Comparison of ENCODE assay signal across 1 cellular context in the genomic region with DNA sequence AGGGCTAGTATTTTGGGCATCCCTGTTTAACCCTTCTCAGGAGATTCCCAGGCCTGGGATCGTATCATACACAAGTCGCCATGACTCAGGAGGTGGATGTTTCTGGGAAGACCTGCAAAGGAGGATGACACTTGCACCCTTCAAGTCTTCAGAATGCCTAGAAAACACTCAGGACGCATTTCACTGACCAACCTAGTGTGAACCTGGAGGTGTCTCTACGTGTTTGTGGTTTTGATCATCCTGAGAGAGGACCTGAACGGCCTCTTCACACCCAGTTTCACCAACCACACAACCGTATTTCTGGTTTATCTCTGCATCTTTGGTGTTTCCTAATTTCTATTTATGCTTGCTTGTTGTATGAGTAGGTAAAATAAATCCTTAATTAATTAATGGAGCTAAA.
TF ChIP-seq lines count a peak whose summit lies in the region.

No MANE protein-coding gene starts in this region.

TF ChIP-seq in GM12878, 131 proteins besides CTCF, POLR2A, EP300 and RAD21 (continued from another document and continues in another):
- TF ChIP-seq, protein P1, sequence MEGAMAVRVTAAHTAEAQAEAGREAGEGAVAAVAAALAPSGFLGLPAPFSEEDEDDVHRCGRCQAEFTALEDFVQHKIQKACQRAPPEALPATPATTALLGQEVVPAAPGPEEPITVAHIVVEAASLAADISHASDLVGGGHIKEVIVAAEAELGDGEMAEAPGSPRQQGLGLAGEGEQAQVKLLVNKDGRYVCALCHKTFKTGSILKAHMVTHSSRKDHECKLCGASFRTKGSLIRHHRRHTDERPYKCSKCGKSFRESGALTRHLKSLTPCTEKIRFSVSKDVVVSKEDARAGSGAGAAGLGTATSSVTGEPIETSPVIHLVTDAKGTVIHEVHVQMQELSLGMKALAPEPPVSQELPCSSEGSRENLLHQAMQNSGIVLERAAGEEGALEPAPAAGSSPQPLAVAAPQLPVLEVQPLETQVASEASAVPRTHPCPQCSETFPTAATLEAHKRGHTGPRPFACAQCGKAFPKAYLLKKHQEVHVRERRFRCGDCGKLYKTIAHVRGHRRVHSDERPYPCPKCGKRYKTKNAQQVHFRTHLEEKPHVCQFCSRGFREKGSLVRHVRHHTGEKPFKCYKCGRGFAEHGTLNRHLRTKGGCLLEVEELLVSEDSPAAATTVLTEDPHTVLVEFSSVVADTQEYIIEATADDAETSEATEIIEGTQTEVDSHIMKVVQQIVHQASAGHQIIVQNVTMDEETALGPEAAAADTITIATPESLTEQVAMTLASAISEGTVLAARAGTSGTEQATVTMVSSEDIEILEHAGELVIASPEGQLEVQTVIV (IDR thresholded peaks at IDR 0.05; ENCODE audit: borderline replicate concordance, partially characterized antibody) = no peak
- TF ChIP-seq, protein P2, sequence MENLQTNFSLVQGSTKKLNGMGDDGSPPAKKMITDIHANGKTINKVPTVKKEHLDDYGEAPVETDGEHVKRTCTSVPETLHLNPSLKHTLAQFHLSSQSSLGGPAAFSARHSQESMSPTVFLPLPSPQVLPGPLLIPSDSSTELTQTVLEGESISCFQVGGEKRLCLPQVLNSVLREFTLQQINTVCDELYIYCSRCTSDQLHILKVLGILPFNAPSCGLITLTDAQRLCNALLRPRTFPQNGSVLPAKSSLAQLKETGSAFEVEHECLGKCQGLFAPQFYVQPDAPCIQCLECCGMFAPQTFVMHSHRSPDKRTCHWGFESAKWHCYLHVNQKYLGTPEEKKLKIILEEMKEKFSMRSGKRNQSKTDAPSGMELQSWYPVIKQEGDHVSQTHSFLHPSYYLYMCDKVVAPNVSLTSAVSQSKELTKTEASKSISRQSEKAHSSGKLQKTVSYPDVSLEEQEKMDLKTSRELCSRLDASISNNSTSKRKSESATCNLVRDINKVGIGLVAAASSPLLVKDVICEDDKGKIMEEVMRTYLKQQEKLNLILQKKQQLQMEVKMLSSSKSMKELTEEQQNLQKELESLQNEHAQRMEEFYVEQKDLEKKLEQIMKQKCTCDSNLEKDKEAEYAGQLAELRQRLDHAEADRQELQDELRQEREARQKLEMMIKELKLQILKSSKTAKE (IDR thresholded peaks at IDR 0.05; ENCODE audit: low read depth, poor library complexity, severe bottlenecking) = peak; percentile 71
- TF ChIP-seq, protein P3, sequence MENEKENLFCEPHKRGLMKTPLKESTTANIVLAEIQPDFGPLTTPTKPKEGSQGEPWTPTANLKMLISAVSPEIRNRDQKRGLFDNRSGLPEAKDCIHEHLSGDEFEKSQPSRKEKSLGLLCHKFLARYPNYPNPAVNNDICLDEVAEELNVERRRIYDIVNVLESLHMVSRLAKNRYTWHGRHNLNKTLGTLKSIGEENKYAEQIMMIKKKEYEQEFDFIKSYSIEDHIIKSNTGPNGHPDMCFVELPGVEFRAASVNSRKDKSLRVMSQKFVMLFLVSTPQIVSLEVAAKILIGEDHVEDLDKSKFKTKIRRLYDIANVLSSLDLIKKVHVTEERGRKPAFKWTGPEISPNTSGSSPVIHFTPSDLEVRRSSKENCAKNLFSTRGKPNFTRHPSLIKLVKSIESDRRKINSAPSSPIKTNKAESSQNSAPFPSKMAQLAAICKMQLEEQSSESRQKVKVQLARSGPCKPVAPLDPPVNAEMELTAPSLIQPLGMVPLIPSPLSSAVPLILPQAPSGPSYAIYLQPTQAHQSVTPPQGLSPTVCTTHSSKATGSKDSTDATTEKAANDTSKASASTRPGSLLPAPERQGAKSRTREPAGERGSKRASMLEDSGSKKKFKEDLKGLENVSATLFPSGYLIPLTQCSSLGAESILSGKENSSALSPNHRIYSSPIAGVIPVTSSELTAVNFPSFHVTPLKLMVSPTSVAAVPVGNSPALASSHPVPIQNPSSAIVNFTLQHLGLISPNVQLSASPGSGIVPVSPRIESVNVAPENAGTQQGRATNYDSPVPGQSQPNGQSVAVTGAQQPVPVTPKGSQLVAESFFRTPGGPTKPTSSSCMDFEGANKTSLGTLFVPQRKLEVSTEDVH (IDR thresholded peaks at IDR 0.05; ENCODE audit: low read depth, partially characterized antibody) = no peak
- TF ChIP-seq, protein P4, sequence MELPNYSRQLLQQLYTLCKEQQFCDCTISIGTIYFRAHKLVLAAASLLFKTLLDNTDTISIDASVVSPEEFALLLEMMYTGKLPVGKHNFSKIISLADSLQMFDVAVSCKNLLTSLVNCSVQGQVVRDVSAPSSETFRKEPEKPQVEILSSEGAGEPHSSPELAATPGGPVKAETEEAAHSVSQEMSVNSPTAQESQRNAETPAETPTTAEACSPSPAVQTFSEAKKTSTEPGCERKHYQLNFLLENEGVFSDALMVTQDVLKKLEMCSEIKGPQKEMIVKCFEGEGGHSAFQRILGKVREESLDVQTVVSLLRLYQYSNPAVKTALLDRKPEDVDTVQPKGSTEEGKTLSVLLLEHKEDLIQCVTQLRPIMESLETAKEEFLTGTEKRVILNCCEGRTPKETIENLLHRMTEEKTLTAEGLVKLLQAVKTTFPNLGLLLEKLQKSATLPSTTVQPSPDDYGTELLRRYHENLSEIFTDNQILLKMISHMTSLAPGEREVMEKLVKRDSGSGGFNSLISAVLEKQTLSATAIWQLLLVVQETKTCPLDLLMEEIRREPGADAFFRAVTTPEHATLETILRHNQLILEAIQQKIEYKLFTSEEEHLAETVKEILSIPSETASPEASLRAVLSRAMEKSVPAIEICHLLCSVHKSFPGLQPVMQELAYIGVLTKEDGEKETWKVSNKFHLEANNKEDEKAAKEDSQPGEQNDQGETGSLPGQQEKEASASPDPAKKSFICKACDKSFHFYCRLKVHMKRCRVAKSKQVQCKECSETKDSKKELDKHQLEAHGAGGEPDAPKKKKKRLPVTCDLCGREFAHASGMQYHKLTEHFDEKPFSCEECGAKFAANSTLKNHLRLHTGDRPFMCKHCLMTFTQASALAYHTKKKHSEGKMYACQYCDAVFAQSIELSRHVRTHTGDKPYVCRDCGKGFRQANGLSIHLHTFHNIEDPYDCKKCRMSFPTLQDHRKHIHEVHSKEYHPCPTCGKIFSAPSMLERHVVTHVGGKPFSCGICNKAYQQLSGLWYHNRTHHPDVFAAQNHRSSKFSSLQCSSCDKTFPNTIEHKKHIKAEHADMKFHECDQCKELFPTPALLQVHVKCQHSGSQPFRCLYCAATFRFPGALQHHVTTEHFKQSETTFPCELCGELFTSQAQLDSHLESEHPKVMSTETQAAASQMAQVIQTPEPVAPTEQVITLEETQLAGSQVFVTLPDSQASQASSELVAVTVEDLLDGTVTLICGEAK (IDR thresholded peaks at IDR 0.05; ENCODE audit: borderline replicate concordance) = no peak
- no peak for TF ChIP-seq JUND (IDR thresholded peaks at IDR 0.05; ENCODE audit: low read depth, low read length)
- TF ChIP-seq BMI1 (IDR thresholded peaks at IDR 0.05; ENCODE audit: borderline replicate concordance) = peak; percentile 40; the same call in 1 of the 2 replicates
- no peak for TF ChIP-seq ZNF274 (IDR thresholded peaks at IDR 0.05; ENCODE audit: insufficient read depth, insufficient read length)
- TF ChIP-seq POU2F2 (IDR thresholded peaks at IDR 0.05; ENCODE audit: borderline replicate concordance, low read depth, low read length) = 0 out of 3 replicates have a peak, but pooled peaks have one; percentile 8
- TF ChIP-seq, protein P5, sequence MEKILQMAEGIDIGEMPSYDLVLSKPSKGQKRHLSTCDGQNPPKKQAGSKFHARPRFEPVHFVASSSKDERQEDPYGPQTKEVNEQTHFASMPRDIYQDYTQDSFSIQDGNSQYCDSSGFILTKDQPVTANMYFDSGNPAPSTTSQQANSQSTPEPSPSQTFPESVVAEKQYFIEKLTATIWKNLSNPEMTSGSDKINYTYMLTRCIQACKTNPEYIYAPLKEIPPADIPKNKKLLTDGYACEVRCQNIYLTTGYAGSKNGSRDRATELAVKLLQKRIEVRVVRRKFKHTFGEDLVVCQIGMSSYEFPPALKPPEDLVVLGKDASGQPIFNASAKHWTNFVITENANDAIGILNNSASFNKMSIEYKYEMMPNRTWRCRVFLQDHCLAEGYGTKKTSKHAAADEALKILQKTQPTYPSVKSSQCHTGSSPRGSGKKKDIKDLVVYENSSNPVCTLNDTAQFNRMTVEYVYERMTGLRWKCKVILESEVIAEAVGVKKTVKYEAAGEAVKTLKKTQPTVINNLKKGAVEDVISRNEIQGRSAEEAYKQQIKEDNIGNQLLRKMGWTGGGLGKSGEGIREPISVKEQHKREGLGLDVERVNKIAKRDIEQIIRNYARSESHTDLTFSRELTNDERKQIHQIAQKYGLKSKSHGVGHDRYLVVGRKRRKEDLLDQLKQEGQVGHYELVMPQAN (conservative IDR thresholded peaks at IDR 0.05) = no peak
- TF ChIP-seq NFIC (IDR thresholded peaks at IDR 0.05; ENCODE audit: low read depth, low read length) = peak; percentile 55; the same call in 1 of the 2 replicates
- no peak for TF ChIP-seq TAF1 (IDR thresholded peaks at IDR 0.05; ENCODE audit: borderline replicate concordance, low read depth, low read length)
- no peak for TF ChIP-seq ESRRA (IDR thresholded peaks at IDR 0.05; ENCODE audit: low read length)
- TF ChIP-seq, protein P6, sequence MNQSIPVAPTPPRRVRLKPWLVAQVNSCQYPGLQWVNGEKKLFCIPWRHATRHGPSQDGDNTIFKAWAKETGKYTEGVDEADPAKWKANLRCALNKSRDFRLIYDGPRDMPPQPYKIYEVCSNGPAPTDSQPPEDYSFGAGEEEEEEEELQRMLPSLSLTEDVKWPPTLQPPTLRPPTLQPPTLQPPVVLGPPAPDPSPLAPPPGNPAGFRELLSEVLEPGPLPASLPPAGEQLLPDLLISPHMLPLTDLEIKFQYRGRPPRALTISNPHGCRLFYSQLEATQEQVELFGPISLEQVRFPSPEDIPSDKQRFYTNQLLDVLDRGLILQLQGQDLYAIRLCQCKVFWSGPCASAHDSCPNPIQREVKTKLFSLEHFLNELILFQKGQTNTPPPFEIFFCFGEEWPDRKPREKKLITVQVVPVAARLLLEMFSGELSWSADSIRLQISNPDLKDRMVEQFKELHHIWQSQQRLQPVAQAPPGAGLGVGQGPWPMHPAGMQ (IDR thresholded peaks at IDR 0.05; ENCODE audit: borderline replicate concordance) = no peak
- peak; percentile 71 to 81 for TF ChIP-seq IKZF2 (IDR thresholded peaks at IDR 0.05)
- TF ChIP-seq, protein P7, sequence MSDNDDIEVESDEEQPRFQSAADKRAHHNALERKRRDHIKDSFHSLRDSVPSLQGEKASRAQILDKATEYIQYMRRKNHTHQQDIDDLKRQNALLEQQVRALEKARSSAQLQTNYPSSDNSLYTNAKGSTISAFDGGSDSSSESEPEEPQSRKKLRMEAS (IDR thresholded peaks at IDR 0.05; ENCODE audit: low read depth, low read length) = no peak
- TF ChIP-seq, protein P8, sequence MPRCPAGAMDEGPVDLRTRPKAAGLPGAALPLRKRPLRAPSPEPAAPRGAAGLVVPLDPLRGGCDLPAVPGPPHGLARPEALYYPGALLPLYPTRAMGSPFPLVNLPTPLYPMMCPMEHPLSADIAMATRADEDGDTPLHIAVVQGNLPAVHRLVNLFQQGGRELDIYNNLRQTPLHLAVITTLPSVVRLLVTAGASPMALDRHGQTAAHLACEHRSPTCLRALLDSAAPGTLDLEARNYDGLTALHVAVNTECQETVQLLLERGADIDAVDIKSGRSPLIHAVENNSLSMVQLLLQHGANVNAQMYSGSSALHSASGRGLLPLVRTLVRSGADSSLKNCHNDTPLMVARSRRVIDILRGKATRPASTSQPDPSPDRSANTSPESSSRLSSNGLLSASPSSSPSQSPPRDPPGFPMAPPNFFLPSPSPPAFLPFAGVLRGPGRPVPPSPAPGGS (IDR thresholded peaks at IDR 0.05; ENCODE audit: borderline replicate concordance, insufficient read depth, low read depth, low read length, poor library complexity, severe bottlenecking) = no peak
- TF ChIP-seq PAX8 (IDR thresholded peaks at IDR 0.05) = no peak
- TF ChIP-seq EZH2 (IDR thresholded peaks at IDR 0.05; ENCODE audit: borderline replicate concordance, control insufficient read depth, low read depth, low read length) = no peak
- no peak for TF ChIP-seq CBX3 (IDR thresholded peaks at IDR 0.05; ENCODE audit: borderline replicate concordance, low read depth)
- no peak for TF ChIP-seq SMAD5 (IDR thresholded peaks at IDR 0.05; ENCODE audit: low read depth)
- TF ChIP-seq ZNF384 (IDR thresholded peaks at IDR 0.05; ENCODE audit: borderline replicate concordance, low read depth, low read length) = no peak
- TF ChIP-seq BHLHE40 (IDR thresholded peaks at IDR 0.05; ENCODE audit: borderline replicate concordance in 1 of 2, low read depth in 2 of 2, low read length in 1 of 2) = peak in 1 of 2 experiments; percentile 14; a peak in 1 of 4 replicates
- TF ChIP-seq, protein P9, sequence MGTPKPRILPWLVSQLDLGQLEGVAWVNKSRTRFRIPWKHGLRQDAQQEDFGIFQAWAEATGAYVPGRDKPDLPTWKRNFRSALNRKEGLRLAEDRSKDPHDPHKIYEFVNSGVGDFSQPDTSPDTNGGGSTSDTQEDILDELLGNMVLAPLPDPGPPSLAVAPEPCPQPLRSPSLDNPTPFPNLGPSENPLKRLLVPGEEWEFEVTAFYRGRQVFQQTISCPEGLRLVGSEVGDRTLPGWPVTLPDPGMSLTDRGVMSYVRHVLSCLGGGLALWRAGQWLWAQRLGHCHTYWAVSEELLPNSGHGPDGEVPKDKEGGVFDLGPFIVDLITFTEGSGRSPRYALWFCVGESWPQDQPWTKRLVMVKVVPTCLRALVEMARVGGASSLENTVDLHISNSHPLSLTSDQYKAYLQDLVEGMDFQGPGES (IDR thresholded peaks at IDR 0.05) = no peak
- TF ChIP-seq TBL1XR1 (IDR thresholded peaks at IDR 0.05; ENCODE audit: low read depth, low read length) = no peak
- TF ChIP-seq NR2C2 (IDR thresholded peaks at IDR 0.05; ENCODE audit: borderline replicate concordance, control insufficient read depth, insufficient read length, low read depth) = no peak
- TF ChIP-seq NFYA (IDR thresholded peaks at IDR 0.05; ENCODE audit: borderline replicate concordance, low read depth, low read length) = no peak
- TF ChIP-seq STAT1 (conservative IDR thresholded peaks at IDR 0.05) = no peak
- TF ChIP-seq BACH1 (IDR thresholded peaks at IDR 0.05; ENCODE audit: borderline replicate concordance) = peak; percentile 97
- no peak for TF ChIP-seq ZNF622 (IDR thresholded peaks at IDR 0.05)
- TF ChIP-seq ZBED1 (IDR thresholded peaks at IDR 0.05; ENCODE audit: borderline replicate concordance) = no peak
- TF ChIP-seq, protein P10, sequence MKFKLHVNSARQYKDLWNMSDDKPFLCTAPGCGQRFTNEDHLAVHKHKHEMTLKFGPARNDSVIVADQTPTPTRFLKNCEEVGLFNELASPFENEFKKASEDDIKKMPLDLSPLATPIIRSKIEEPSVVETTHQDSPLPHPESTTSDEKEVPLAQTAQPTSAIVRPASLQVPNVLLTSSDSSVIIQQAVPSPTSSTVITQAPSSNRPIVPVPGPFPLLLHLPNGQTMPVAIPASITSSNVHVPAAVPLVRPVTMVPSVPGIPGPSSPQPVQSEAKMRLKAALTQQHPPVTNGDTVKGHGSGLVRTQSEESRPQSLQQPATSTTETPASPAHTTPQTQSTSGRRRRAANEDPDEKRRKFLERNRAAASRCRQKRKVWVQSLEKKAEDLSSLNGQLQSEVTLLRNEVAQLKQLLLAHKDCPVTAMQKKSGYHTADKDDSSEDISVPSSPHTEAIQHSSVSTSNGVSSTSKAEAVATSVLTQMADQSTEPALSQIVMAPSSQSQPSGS (IDR thresholded peaks at IDR 0.05; ENCODE audit: low read length) = no peak
- no peak for TF ChIP-seq BRCA1 (IDR thresholded peaks at IDR 0.05; ENCODE audit: low read depth, low read length)
